In genomic region chr6:84422380-84422968, GRCh38 we compare ENCODE assay signal across 8 cellular contexts.
DNase-seq lines count a peak whose midpoint lies in the region; ATAC-seq lines count a peak whose summit lies in the region.

No MANE protein-coding gene starts in this region.

- peak; percentile 65 for DNase-seq in ACHN
- peak; percentile 8 for DNase-seq in SW480 (ENCODE audit: low spot score)
- peak; percentile 23 for DNase-seq in glomerular endothelial cell (ENCODE audit: extremely low read depth, low read depth, low spot score)
- DNase-seq in renal cortical epithelial cell (ENCODE audit: low read depth): peak; percentile 35
- no peak for DNase-seq in SW 1271 (lab: John Stamatoyannopoulos, UW)
- DNase-seq in T-helper 2 cell treated with Interferon-gamma antibody and Interleukin-4, amounts not matched to agents 5 μg/mL and 100 μg/mL, for 36 hours (ENCODE audit: low spot score): no peak

- peak; percentile 69 for ATAC-seq in GM18498 (IDR thresholded peaks at IDR 0.05; ENCODE audit: unreplicated experiment)
- peak; percentile 61 for ATAC-seq in HG03457 (IDR thresholded peaks at IDR 0.05; ENCODE audit: unreplicated experiment)

- no peaks in the 10 kb centered on the region for H3K9me3 Mint-ChIP-seq in T-helper 2 cell treated with Interferon-gamma antibody and Interleukin-4, amounts not matched to agents 5 μg/mL and 100 μg/mL, for 36 hours

- H3K27me3 Mint-ChIP-seq in T-helper 2 cell treated with Interferon-gamma antibody and Interleukin-4, amounts not matched to agents 5 μg/mL and 100 μg/mL, for 36 hours (ENCODE audit: low read depth): peaks cover 5% of the 10 kb centered on the region

- in situ Hi-C loops in ACHN (cut with HindIII; ENCODE audit: low pct_ligation_motif_present, low pct_unique_long_range_greater_than_20kb, low sequenced_read_pairs): no loop called here

- no peak overlapping the region for H3K27ac Mint-ChIP-seq in T-helper 2 cell treated with Interferon-gamma antibody and Interleukin-4, amounts not matched to agents 5 μg/mL and 100 μg/mL, for 36 hours

- H3K4me3 Mint-ChIP-seq in T-helper 2 cell treated with Interferon-gamma antibody and Interleukin-4, amounts not matched to agents 5 μg/mL and 100 μg/mL, for 36 hours: no peak overlapping the region

- H3K36me3 Mint-ChIP-seq in T-helper 2 cell treated with Interferon-gamma antibody and Interleukin-4, amounts not matched to agents 5 μg/mL and 100 μg/mL, for 36 hours (ENCODE audit: low read depth): no peaks in the 10 kb centered on the region

- H3K4me1 Mint-ChIP-seq in T-helper 2 cell treated with Interferon-gamma antibody and Interleukin-4, amounts not matched to agents 5 μg/mL and 100 μg/mL, for 36 hours (ENCODE audit: low read depth): no peaks in the 10 kb centered on the region

Comparison
In these comparisons a context has a peak if more than half of its experiments do, and no peak if none do; other contexts are left out.
1. DNase-seq: peak in ACHN (single experiment), SW480 (single experiment), glomerular endothelial cell (single experiment) and renal cortical epithelial cell (single experiment); none in SW 1271 (0 of 2) and T-helper 2 cell treated with Interferon-gamma antibody and Interleukin-4, amounts not matched to agents 5 μg/mL and 100 μg/mL, for 36 hours (single experiment).